In the genomic region with DNA sequence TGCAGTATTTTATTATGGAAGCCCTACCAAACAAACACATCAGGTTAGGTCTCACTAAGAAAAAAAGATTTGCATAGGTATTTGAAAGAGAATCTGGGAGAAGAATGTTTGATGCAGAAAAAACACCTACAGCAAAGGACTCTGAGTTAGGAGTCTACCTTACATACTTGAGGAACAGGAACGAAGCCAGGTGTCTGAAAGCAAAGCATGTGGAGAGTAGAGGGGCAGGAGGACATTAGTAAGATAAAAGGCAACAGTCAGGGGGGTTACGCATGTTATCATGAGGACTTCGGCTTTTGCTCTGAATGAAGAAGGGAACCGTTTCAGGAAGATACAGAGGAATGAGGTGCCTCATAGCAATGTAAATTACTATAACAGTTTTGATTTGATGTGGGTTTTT, we compare ENCODE assay signal across 21 cellular contexts.
A peak's percentile ranks its signal among the peaks of the same experiment; 100 is the strongest.
DNase-seq lines count a peak whose midpoint lies in the region; ATAC-seq and TF ChIP-seq lines count a peak whose summit lies in the region.
"Had no signal": no experiment of that assay in that cellular context is flagged by ENCODE, and none has a peak within 500 bp of the region (broad histone marks: within the 10 kb centered on the region; RNA-seq: fewer than 3 reads in every experiment).

No MANE protein-coding gene starts in this region.

- POLR2A ChIA-PET in WTC11 (lab: Charles Lee), result no interaction called here
- POLR2A ChIA-PET in CD4-positive, alpha-beta memory T cell (lab: Charles Lee; ENCODE audit: partially characterized antibody), result no interaction called here

- DNase-seq in H7 (peak; percentile 23), WTC11 (ENCODE audit: low spot score) (no peak), iPS DF 19.7 (ENCODE audit: low read depth, low spot score) (peak; percentile 48), putamen (ENCODE audit: low spot score) (no peak), uterus (no peak)
- DNase-seq in CD4-positive, alpha-beta memory T cell, result no peak
- DNase-seq: 8988T; ACHN; AML-193; BE2C; Calu3; CD4-positive, alpha-beta T cell; COR-L47; DMS53; DMS79 treated with DMSO at 0.1 percent for 48 hours; GF-D8; HCEC 1CT had no signal

- H3K4me3 Mint-ChIP-seq in WTC11, result no peak overlapping the region
- H3K4me3 Mint-ChIP-seq in CD4-positive, alpha-beta memory T cell, result no peak overlapping the region
- H3K4me3 Mint-ChIP-seq: CD14-positive monocyte; CD4-positive, alpha-beta T cell had no signal

- peak overlapping the region; percentile 76 for H3K27ac Mint-ChIP-seq in WTC11
- H3K27ac Mint-ChIP-seq in CD4-positive, alpha-beta memory T cell, result no peak overlapping the region
- H3K27ac Mint-ChIP-seq: CD4-positive, alpha-beta T cell had no signal

- H3K36me3 Mint-ChIP-seq in WTC11, result peaks cover 17% of the 10 kb centered on the region
- H3K36me3 Mint-ChIP-seq in CD4-positive, alpha-beta memory T cell, result no peaks in the 10 kb centered on the region
- H3K36me3 Mint-ChIP-seq: CD14-positive monocyte had no signal

- H3K27ac ChIP-seq in CD4-positive, alpha-beta memory T cell (ENCODE audit: low read depth, low read length), result no peak overlapping the region
- H3K27ac ChIP-seq in uterus, result no peak overlapping the region
- H3K27ac ChIP-seq: A549; BLaER1 treated with 17β-estradiol and CSF1 and Interleukin-3, amounts not matched to agents 10 nM and 100 nM had no signal

- H3K9me3 ChIP-seq in CD4-positive, alpha-beta memory T cell (ENCODE audit: control insufficient read depth in 1 of 2, low read length in 2 of 2), result no peaks in the 10 kb centered on the region
- no peaks in the 10 kb centered on the region for H3K9me3 ChIP-seq in uterus
- H3K9me3 ChIP-seq: A549, BE2C had no signal

- peaks cover 20% of the 10 kb centered on the region for H3K9me3 Mint-ChIP-seq in WTC11
- peaks cover 0 to 5% (median under 1%) of the 10 kb centered on the region in 8 donors for H3K9me3 Mint-ChIP-seq in CD4-positive, alpha-beta memory T cell
- H3K9me3 Mint-ChIP-seq: CD4-positive, alpha-beta T cell had no signal

- ATAC-seq in WTC11 (peak; percentile 76), GM18909 (IDR thresholded peaks at IDR 0.05; ENCODE audit: poor library complexity, unreplicated experiment) (no peak)
- ATAC-seq: A549 had no signal

- no peaks in the 10 kb centered on the region for H3K27me3 Mint-ChIP-seq in WTC11 (ENCODE audit: low read depth)
- H3K27me3 Mint-ChIP-seq in CD4-positive, alpha-beta memory T cell, result peaks cover 6 to 8% of the 10 kb centered on the region in 2 donors
- H3K27me3 Mint-ChIP-seq: CD4-positive, alpha-beta T cell had no signal

- CTCF ChIA-PET in WTC11 (lab: Charles Lee), result no interaction called here
- CTCF ChIA-PET in CD4-positive, alpha-beta memory T cell (lab: Charles Lee; ENCODE audit: partially characterized antibody), result no interaction called here

- H3K36me3 ChIP-seq in H7 (replicated peaks; ENCODE audit: control insufficient read depth, insufficient read depth, low read length) (no peaks in the 10 kb centered on the region), uterus (no peaks in the 10 kb centered on the region)
- no peaks in the 10 kb centered on the region for H3K36me3 ChIP-seq in CD4-positive, alpha-beta memory T cell (ENCODE audit: insufficient read depth, low read length)
- H3K36me3 ChIP-seq: BE2C; BLaER1 treated with 17β-estradiol and CSF1 and Interleukin-3, amounts not matched to agents 10 nM and 100 nM had no signal

- H3K27me3 ChIP-seq in H7 (ENCODE audit: control insufficient read depth, insufficient read depth, low read length) (no peaks in the 10 kb centered on the region), uterus (no peaks in the 10 kb centered on the region)
- no peaks in the 10 kb centered on the region for H3K27me3 ChIP-seq in CD4-positive, alpha-beta memory T cell (ENCODE audit: insufficient read depth, low read length)
- H3K27me3 ChIP-seq: BE2C; BLaER1 treated with 17β-estradiol and CSF1 and Interleukin-3, amounts not matched to agents 10 nM and 100 nM had no signal

- intact Hi-C loops in CD4-positive, alpha-beta memory T cell (cut with micrococcal nuclease), result no loop called here
- intact Hi-C loops in uterus (cut with DNase I; ENCODE audit: low total_unique reads), result no loop called here

- no peak for TF ChIP-seq POLR2A in uterus (IDR thresholded peaks at IDR 0.05)

- no peaks in the 10 kb centered on the region for H3K4me1 ChIP-seq in CD4-positive, alpha-beta memory T cell (ENCODE audit: insufficient read depth, low read length)
- no peaks in the 10 kb centered on the region for H3K4me1 ChIP-seq in uterus
- H3K4me1 ChIP-seq: A549, BE2C had no signal

- no peak for TF ChIP-seq CTCF in WTC11 (IDR thresholded peaks at IDR 0.05)
- TF ChIP-seq CTCF in uterus (IDR thresholded peaks at IDR 0.05), result no peak

- peaks cover 8% of the 10 kb centered on the region for H3K4me1 Mint-ChIP-seq in WTC11
- H3K4me1 Mint-ChIP-seq in CD4-positive, alpha-beta memory T cell, result no peaks in the 10 kb centered on the region
- H3K4me1 Mint-ChIP-seq: CD14-positive monocyte had no signal

- H3K4me3 ChIP-seq in H7 (ENCODE audit: insufficient read depth, low read depth, low read length), result no peak overlapping the region
- no peak overlapping the region for H3K4me3 ChIP-seq in CD4-positive, alpha-beta memory T cell (ENCODE audit: low read length in 2 of 2)
- H3K4me3 ChIP-seq in uterus, result no peak overlapping the region
- H3K4me3 ChIP-seq: A549; BLaER1 treated with 17β-estradiol and CSF1 and Interleukin-3, amounts not matched to agents 10 nM and 100 nM had no signal

TF ChIP-seq in WTC11, 78 proteins besides CTCF, POLR2A, EP300 and RAD21:
- TF ChIP-seq NR3C1 (CRISPR knock-in tag; conservative IDR thresholded peaks at IDR 0.05; ENCODE audit: low read depth), result no peak
- TF ChIP-seq SOX15 (CRISPR knock-in tag; IDR thresholded peaks at IDR 0.05), result no peak
- no peak for TF ChIP-seq ZNF396 (CRISPR knock-in tag; IDR thresholded peaks at IDR 0.05; ENCODE audit: borderline replicate concordance)
- TF ChIP-seq ZNF423 (CRISPR knock-in tag; IDR thresholded peaks at IDR 0.05), result no peak
- TF ChIP-seq NFYB (CRISPR knock-in tag; conservative IDR thresholded peaks at IDR 0.05; ENCODE audit: low read depth), result no peak
- TF ChIP-seq, protein P1, sequence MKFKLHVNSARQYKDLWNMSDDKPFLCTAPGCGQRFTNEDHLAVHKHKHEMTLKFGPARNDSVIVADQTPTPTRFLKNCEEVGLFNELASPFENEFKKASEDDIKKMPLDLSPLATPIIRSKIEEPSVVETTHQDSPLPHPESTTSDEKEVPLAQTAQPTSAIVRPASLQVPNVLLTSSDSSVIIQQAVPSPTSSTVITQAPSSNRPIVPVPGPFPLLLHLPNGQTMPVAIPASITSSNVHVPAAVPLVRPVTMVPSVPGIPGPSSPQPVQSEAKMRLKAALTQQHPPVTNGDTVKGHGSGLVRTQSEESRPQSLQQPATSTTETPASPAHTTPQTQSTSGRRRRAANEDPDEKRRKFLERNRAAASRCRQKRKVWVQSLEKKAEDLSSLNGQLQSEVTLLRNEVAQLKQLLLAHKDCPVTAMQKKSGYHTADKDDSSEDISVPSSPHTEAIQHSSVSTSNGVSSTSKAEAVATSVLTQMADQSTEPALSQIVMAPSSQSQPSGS (CRISPR knock-in tag; IDR thresholded peaks at IDR 0.05; ENCODE audit: borderline replicate concordance, low read depth), result no peak
- TF ChIP-seq JAZF1 (CRISPR knock-in tag; IDR thresholded peaks at IDR 0.05), result no peak
- TF ChIP-seq FOXK1 (CRISPR knock-in tag; IDR thresholded peaks at IDR 0.05), result no peak
- TF ChIP-seq SMAD3 (CRISPR knock-in tag; IDR thresholded peaks at IDR 0.05; ENCODE audit: borderline replicate concordance), result no peak
- no peak for TF ChIP-seq FOXP1 (CRISPR knock-in tag; IDR thresholded peaks at IDR 0.05; ENCODE audit: borderline replicate concordance)
- no peak for TF ChIP-seq FOXJ3 (CRISPR knock-in tag; IDR thresholded peaks at IDR 0.05; ENCODE audit: borderline replicate concordance)
- no peak for TF ChIP-seq SMAD4 (CRISPR knock-in tag; IDR thresholded peaks at IDR 0.05)

Comparison
In these comparisons a context has a peak if more than half of its experiments do, and no peak if none do; other contexts are left out.
1. DNase-seq: peak in H7 (single experiment) and iPS DF 19.7 (single experiment); none in WTC11 (single experiment), CD4-positive, alpha-beta memory T cell (0 of 5), putamen (single experiment) and uterus (0 of 2).